In genomic region chr11:86551286-86551685, GRCh38 we compare ENCODE assay signal across 11 cellular contexts.
DNase-seq lines count a peak whose midpoint lies in the region; ATAC-seq and TF ChIP-seq lines count a peak whose summit lies in the region.
"Had no signal": no experiment of that assay in that cellular context is flagged by ENCODE, and none has a peak within 500 bp of the region (broad histone marks: within the 10 kb centered on the region; RNA-seq: fewer than 3 reads in every experiment).

No MANE protein-coding gene starts in this region.

- H3K9me3 Mint-ChIP-seq in activated naive CD4-positive, alpha-beta T cell treated with anti-CD3 and anti-CD28 coated beads, Interleukin-2, amount 50 U/mL, for 72 hours = no peaks in the 10 kb centered on the region

- no peaks in the 10 kb centered on the region for H3K36me3 ChIP-seq in brain microvascular endothelial cell (replicated peaks)

- no peak for TF ChIP-seq CTCF in AG09319 (IDR thresholded peaks at IDR 0.05; ENCODE audit: low read depth, low read length)
- TF ChIP-seq CTCF in brain microvascular endothelial cell (IDR thresholded peaks at IDR 0.05; ENCODE audit: low read depth, low read length, missing control alignments) = no peak

- H3K36me3 Mint-ChIP-seq in activated naive CD4-positive, alpha-beta T cell treated with anti-CD3 and anti-CD28 coated beads, Interleukin-2, amount 50 U/mL, for 72 hours = no peaks in the 10 kb centered on the region
- H3K36me3 Mint-ChIP-seq: activated naive CD8-positive, alpha-beta T cell treated with anti-CD3 and anti-CD28 coated beads, Interleukin-2, amount 10 ng/mL, durations not matched to agents 7 days and 5 days had no signal

- in situ Hi-C loops in brain microvascular endothelial cell (cut with HindIII; ENCODE audit: low pct_ligation_motif_present, low sequenced_read_pairs) = no loop called here

- H3K27ac ChIP-seq in brain microvascular endothelial cell = peak overlapping the region; percentile 50

- H3K27ac Mint-ChIP-seq in activated naive CD4-positive, alpha-beta T cell treated with anti-CD3 and anti-CD28 coated beads, Interleukin-2, amount 50 U/mL, for 72 hours = no peak overlapping the region
- H3K27ac Mint-ChIP-seq: activated naive CD8-positive, alpha-beta T cell treated with anti-CD3 and anti-CD28 coated beads, Interleukin-2, amount 10 ng/mL, durations not matched to agents 7 days and 5 days had no signal

- H3K4me3 ChIP-seq in brain microvascular endothelial cell (ENCODE audit: low read depth, low read length) = no peak overlapping the region

- peak; percentile 61 for ATAC-seq in HG03342 (IDR thresholded peaks at IDR 0.05; ENCODE audit: unreplicated experiment)
- no peak for ATAC-seq in activated naive CD4-positive, alpha-beta T cell treated with anti-CD3 and anti-CD28 coated beads, Interleukin-2, amount 50 U/mL, for 72 hours

- H3K27me3 ChIP-seq in brain microvascular endothelial cell (replicated peaks) = no peaks in the 10 kb centered on the region

- DNase-seq in AG09319 (ENCODE audit: extremely low read depth, low read depth) (peak; percentile 40), brain microvascular endothelial cell (peak; percentile 88), lung microvascular endothelial cell (ENCODE audit: low read depth in 2 of 2) (peak; percentile 60 to 98), NCI-H524 treated with DMSO at 0.1 percent for 48 hours (lab: John Stamatoyannopoulos, UW) (no peak), NCI-H69 (lab: John Stamatoyannopoulos, UW) (no peak), cerebellum (ENCODE audit: low spot score) (no peak)
- no peak for DNase-seq in activated naive CD4-positive, alpha-beta T cell treated with anti-CD3 and anti-CD28 coated beads, Interleukin-2, amount 50 U/mL, for 72 hours (ENCODE audit: low spot score in 2 of 2)
- DNase-seq: activated naive CD8-positive, alpha-beta T cell treated with anti-CD3 and anti-CD28 coated beads, Interleukin-2, amount 10 ng/mL, durations not matched to agents 7 days and 5 days; DMS79 treated with DMSO at 0.1 percent for 48 hours; stimulated activated CD4-positive, alpha-beta T cell treated with anti-CD3 and anti-CD28 coated beads, Interleukin-4, amount 100 ng/mL, for 4 hours had no signal

Comparison
In these comparisons a context has a peak if more than half of its experiments do, and no peak if none do; other contexts are left out.
1. DNase-seq: peak in AG09319 (single experiment), brain microvascular endothelial cell (single experiment) and lung microvascular endothelial cell (2 of 2); none in NCI-H524 treated with DMSO at 0.1 percent for 48 hours (single experiment), activated naive CD4-positive, alpha-beta T cell treated with anti-CD3 and anti-CD28 coated beads, Interleukin-2, amount 50 U/mL, for 72 hours (0 of 2), NCI-H69 (single experiment) and cerebellum (single experiment).